29 cellular contexts compared by ENCODE assay signal in genomic region chr5:59616413-59616812, GRCh38.
"Had no signal": no experiment of that assay in that cellular context is flagged by ENCODE, and none has a peak within 500 bp of the region (broad histone marks: within the 10 kb centered on the region; RNA-seq: fewer than 3 reads in every experiment).

No MANE protein-coding gene starts in this region.

- H3K27ac Mint-ChIP-seq: mesothelial cell of epicardium; naive B cell; natural killer cell; nephron progenitor cell; neural progenitor cell; progenitor cell of endocrine pancreas; stimulated activated effector memory CD8-positive, alpha-beta T cell treated with anti-CD3 and anti-CD28 coated beads, Interleukin-12 subunit alpha, Interleukin-12 subunit beta, amount 100 ng/mL, for 72 hours; stimulated activated naive CD8-positive, alpha-beta T cell treated with anti-CD3 and anti-CD28 coated beads, Interleukin-15, Interleukin-2, amounts not matched to agents 100 ng/mL and 50 ng/mL, for 24 hours; type B pancreatic cell had no signal

- DNase-seq: heart right ventricle; kidney glomerular epithelial cell; left cardiac atrium; left ventricle myocardium superior; lower lobe of right lung; mesendoderm; naive B cell; natural killer cell; nephron progenitor cell; occipital lobe; ovary; retina; right cardiac atrium; spleen; stimulated activated CD4-positive, alpha-beta T cell treated with anti-CD3 and anti-CD28 coated beads, Interleukin-4, amount 100 ng/mL, for 24 hours; stimulated activated naive CD4-positive, alpha-beta T cell; uterus had no signal

- H3K36me3 ChIP-seq: heart right ventricle, lower lobe of right lung, neural progenitor cell, neutrophil, ovary, spleen, suprapubic skin, tibial nerve, uterus had no signal

- H3K4me3 ChIP-seq: heart right ventricle, hepatocyte, lower lobe of right lung, neural progenitor cell, ovary, spleen, suprapubic skin, tibial nerve, uterus had no signal

- H3K9ac ChIP-seq: neural progenitor cell had no signal

- H3K27ac ChIP-seq: heart right ventricle, hepatocyte, lower lobe of right lung, neural progenitor cell, neutrophil, ovary, spleen, suprapubic skin, tibial nerve, uterus had no signal

- H3K4me1 Mint-ChIP-seq: stimulated activated effector memory CD8-positive, alpha-beta T cell treated with anti-CD3 and anti-CD28 coated beads, Interleukin-12 subunit alpha, Interleukin-12 subunit beta, amount 100 ng/mL, for 72 hours had no signal

- H3K36me3 Mint-ChIP-seq: natural killer cell; neural progenitor cell; stimulated activated effector memory CD8-positive, alpha-beta T cell treated with anti-CD3 and anti-CD28 coated beads, Interleukin-12 subunit alpha, Interleukin-12 subunit beta, amount 100 ng/mL, for 72 hours; type B pancreatic cell had no signal

- H3K4me1 ChIP-seq: heart right ventricle, lower lobe of right lung, suprapubic skin, tibial nerve had no signal

- H3K27me3 ChIP-seq: heart right ventricle, hepatocyte, neural progenitor cell, neutrophil, ovary, spleen, suprapubic skin, tibial nerve, uterus had no signal

- ATAC-seq: heart right ventricle; left cardiac atrium; left lobe of liver; left ventricle myocardium superior; natural killer cell; right cardiac atrium; sciatic nerve; stimulated activated effector memory CD8-positive, alpha-beta T cell treated with anti-CD3 and anti-CD28 coated beads, Interleukin-12 subunit alpha, Interleukin-12 subunit beta, amount 100 ng/mL, for 72 hours had no signal

- H3K4me3 Mint-ChIP-seq: mesothelial cell of epicardium; naive B cell; natural killer cell; nephron progenitor cell; neural progenitor cell; stimulated activated effector memory CD8-positive, alpha-beta T cell treated with anti-CD3 and anti-CD28 coated beads, Interleukin-12 subunit alpha, Interleukin-12 subunit beta, amount 100 ng/mL, for 72 hours; stimulated activated naive CD8-positive, alpha-beta T cell treated with anti-CD3 and anti-CD28 coated beads, Interleukin-15, Interleukin-2, amounts not matched to agents 100 ng/mL and 50 ng/mL, for 24 hours; type B pancreatic cell had no signal

- H3K9me3 ChIP-seq: lower lobe of right lung, neutrophil, ovary, spleen, suprapubic skin, tibial nerve, uterus had no signal

- H3K27me3 Mint-ChIP-seq: naive B cell; progenitor cell of endocrine pancreas; stimulated activated naive CD8-positive, alpha-beta T cell treated with anti-CD3 and anti-CD28 coated beads, Interleukin-15, Interleukin-2, amounts not matched to agents 100 ng/mL and 50 ng/mL, for 24 hours; type B pancreatic cell had no signal

- H3K9me3 Mint-ChIP-seq: natural killer cell; nephron progenitor cell; neural progenitor cell; stimulated activated naive CD8-positive, alpha-beta T cell treated with anti-CD3 and anti-CD28 coated beads, Interleukin-15, Interleukin-2, amounts not matched to agents 100 ng/mL and 50 ng/mL, for 24 hours; type B pancreatic cell had no signal
